In the genomic region with DNA sequence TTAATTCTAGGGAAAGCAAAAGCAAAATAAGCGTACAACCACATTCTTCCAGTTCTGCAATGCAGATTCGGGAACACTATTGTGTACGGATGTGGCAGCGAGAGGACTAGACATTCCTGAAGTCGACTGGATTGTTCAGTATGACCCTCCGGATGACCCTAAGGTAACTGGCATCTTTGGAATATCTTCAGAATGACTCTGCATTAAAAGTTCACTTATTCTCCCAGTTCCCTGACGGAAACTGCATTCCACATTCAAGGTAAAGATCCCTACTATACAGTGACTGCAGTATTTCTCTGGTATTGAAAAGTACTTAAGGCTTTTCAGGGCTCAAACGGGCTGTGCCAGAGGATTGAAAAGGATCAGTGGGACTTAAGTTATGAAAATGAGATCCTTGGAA, we compare ENCODE assay signal across 25 cellular contexts. TPM values are rescaled to one million over a fixed set of nuclear protein-coding genes. Genes with fewer than 3 reads are reported as not detected.
A peak's percentile ranks its signal among the peaks of the same experiment; 100 is the strongest.
DNase-seq lines count a peak whose midpoint lies in the region; ATAC-seq lines count a peak whose summit lies in the region.
"Had no signal": no experiment of that assay in that cellular context is flagged by ENCODE, and none has a peak within 500 bp of the region (broad histone marks: within the 10 kb centered on the region; RNA-seq: fewer than 3 reads in every experiment).

No MANE protein-coding gene starts in this region.

- H3K27me3 Mint-ChIP-seq in T-helper 17 cell (no peaks in the 10 kb centered on the region), memory B cell (no peaks in the 10 kb centered on the region)

- in situ Hi-C loops in Caki2 (cut with HindIII; ENCODE audit: low pct_unique_long_range_greater_than_20kb, low sequenced_read_pairs), result loop anchor here (10.0 kb wide), 1 partner anchor 179 kb away; no protein-coding TSS in a partner anchor

- H3K9me3 Mint-ChIP-seq in memory B cell, result peaks cover 8% of the 10 kb centered on the region

- H3K4me3 Mint-ChIP-seq in T-helper 17 cell, result no peak overlapping the region
- no peak overlapping the region for H3K4me3 Mint-ChIP-seq in memory B cell
- H3K4me3 Mint-ChIP-seq: CD14-positive monocyte had no signal

- H3K36me3 Mint-ChIP-seq in T-helper 17 cell (ENCODE audit: low read depth) (peaks cover 23% of the 10 kb centered on the region), memory B cell (peaks cover 72% of the 10 kb centered on the region)

- peak overlapping the region; percentile 24 for H3K27ac Mint-ChIP-seq in T-helper 17 cell
- peak overlapping the region; percentile 36 for H3K27ac Mint-ChIP-seq in memory B cell
- H3K27ac Mint-ChIP-seq: CD14-positive monocyte had no signal

- no peaks in the 10 kb centered on the region for H3K9me3 ChIP-seq in T-helper 17 cell (ENCODE audit: control insufficient read depth, low read length, poor library complexity, severe bottlenecking)
- H3K9me3 ChIP-seq: BE2C, SJSA1 had no signal

- H3K4me1 Mint-ChIP-seq in T-helper 17 cell (peaks cover 2% of the 10 kb centered on the region), memory B cell (no peaks in the 10 kb centered on the region)
- H3K4me1 Mint-ChIP-seq: CD14-positive monocyte had no signal

- ATAC-seq in T-helper 17 cell, result no peak
- ATAC-seq in memory B cell (ENCODE audit: low read depth), result no peak
- no peak for ATAC-seq in HG03097 (IDR thresholded peaks at IDR 0.05; ENCODE audit: low FRiP score, unreplicated experiment)
- ATAC-seq in GM18873 (IDR thresholded peaks at IDR 0.05; ENCODE audit: low FRiP score, unreplicated experiment), result no peak
- ATAC-seq in GM21825 (IDR thresholded peaks at IDR 0.05; ENCODE audit: unreplicated experiment), result no peak
- ATAC-seq: HCT116 had no signal

- peak; percentile 52 for DNase-seq in Caki2 (ENCODE audit: low read depth)
- no peak for DNase-seq in T-helper 17 cell
- no peak for DNase-seq in memory B cell (ENCODE audit: low spot score in 2 of 2)
- DNase-seq in amniotic stem cell (lab: John Stamatoyannopoulos, UW), result no peak
- DNase-seq: BE2C; DMS53; IMR-90; NCI-H1048; NCI-H1417; NCI-H1694; NCI-H2029 treated with DMSO at 0.1 percent for 48 hours; NCI-H446 treated with DMSO at 0.1 percent for 48 hours; NCI-H526; NCI-H82; NK-92 treated with Interleukin-12 subunit alpha and Interleukin-12 subunit beta, amount 100 ng/mL, for 24 hours; PC-9; Right ventricle myocardium superior; RPMI8226; T-helper 1 cell had no signal

RNA-seq across cellular contexts. Expression of a gene that starts 10.9 kb away (rescaled TPM):
- 50.3 and 57.7 TPM in 2 replicates for total RNA-seq in Caki2 (2014; rRNA removed; shearing (Covaris generic); ENCODE audit: low replicate concordance)
- 100 to 1,000 TPM; 115 to 146 TPM for total RNA-seq in T-helper 17 cell
